Comparison of ENCODE assay signal across 1 cellular context in the genomic region with DNA sequence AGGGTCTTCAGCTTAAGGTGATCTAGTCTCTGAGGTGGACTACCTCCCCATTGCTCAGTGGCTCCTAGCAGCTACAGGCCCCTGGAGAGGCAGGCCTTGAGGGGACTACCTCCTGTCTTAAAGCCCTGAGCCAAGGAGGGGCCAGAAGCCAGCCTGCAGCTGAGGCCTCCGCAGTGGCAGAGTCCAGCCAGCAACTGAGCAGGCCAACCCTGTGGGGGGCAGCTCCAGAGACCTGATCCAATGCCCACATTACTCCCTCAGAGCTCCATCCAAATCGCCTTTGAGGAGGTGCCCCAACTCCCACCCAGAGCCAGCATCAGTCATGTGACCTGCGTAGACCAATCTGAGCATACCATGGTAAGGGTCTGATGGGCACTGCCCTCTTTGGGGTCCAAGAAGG.
TF ChIP-seq lines count a peak whose summit lies in the region.

No MANE protein-coding gene starts in this region.

TF ChIP-seq in K562, 482 proteins besides CTCF, POLR2A, EP300 and RAD21:
- TF ChIP-seq JUN (IDR thresholded peaks at IDR 0.05; ENCODE audit: borderline replicate concordance, low read depth, low read length) = no peak
- TF ChIP-seq JUN (CRISPR knock-in tag; IDR thresholded peaks at IDR 0.05; ENCODE audit: borderline replicate concordance) = no peak
- TF ChIP-seq, protein P1, sequence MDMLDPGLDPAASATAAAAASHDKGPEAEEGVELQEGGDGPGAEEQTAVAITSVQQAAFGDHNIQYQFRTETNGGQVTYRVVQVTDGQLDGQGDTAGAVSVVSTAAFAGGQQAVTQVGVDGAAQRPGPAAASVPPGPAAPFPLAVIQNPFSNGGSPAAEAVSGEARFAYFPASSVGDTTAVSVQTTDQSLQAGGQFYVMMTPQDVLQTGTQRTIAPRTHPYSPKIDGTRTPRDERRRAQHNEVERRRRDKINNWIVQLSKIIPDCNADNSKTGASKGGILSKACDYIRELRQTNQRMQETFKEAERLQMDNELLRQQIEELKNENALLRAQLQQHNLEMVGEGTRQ (CRISPR knock-in tag; IDR thresholded peaks at IDR 0.05) = peak; percentile 47
- TF ChIP-seq, protein P2, sequence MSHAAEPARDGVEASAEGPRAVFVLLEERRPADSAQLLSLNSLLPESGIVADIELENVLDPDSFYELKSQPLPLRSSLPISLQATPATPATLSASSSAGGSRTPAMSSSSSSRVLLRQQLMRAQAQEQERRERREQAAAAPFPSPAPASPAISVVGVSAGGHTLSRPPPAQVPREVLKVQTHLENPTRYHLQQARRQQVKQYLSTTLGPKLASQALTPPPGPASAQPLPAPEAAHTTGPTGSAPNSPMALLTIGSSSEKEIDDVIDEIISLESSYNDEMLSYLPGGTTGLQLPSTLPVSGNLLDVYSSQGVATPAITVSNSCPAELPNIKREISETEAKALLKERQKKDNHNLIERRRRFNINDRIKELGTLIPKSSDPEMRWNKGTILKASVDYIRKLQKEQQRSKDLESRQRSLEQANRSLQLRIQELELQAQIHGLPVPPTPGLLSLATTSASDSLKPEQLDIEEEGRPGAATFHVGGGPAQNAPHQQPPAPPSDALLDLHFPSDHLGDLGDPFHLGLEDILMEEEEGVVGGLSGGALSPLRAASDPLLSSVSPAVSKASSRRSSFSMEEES (CRISPR knock-in tag; IDR thresholded peaks at IDR 0.05) = peak; percentile 76
